ENCODE assay signal across 28 cellular contexts in genomic region chr11:69201048-69201365, GRCh38. TPM values are rescaled to one million over a fixed set of nuclear protein-coding genes. Genes with fewer than 3 reads are reported as not detected.
DNase-seq lines count a peak whose midpoint lies in the region; ATAC-seq, FAIRE-seq and TF ChIP-seq lines count a peak whose summit lies in the region.
"Had no signal": no experiment of that assay in that cellular context is flagged by ENCODE, and none has a peak within 500 bp of the region (broad histone marks: within the 10 kb centered on the region; RNA-seq: fewer than 3 reads in every experiment).

No MANE protein-coding gene starts in this region.

- DNase-seq in NCI-H1092 treated with DMSO at 0.1 percent for 48 hours (lab: John Stamatoyannopoulos, UW) (peak; percentile 66), NCI-H1092 (lab: John Stamatoyannopoulos, UW) (no peak), bronchial epithelial cell (ENCODE audit: low read depth) (no peak), islet precursor cell (peak; percentile 32), spleen (peak; percentile 33)
- DNase-seq: DMS 273 treated with DMSO at 0.1 percent for 48 hours; DMS79; EL; GF-D8; Kasumi-1; NCI-H1694; NCI-H2029 treated with DMSO at 0.1 percent for 48 hours; NCI-H446 treated with DMSO at 0.1 percent for 48 hours; NCI-H82; NK-92 treated with Interleukin-12 subunit alpha and Interleukin-12 subunit beta, amount 100 ng/mL, for 24 hours; RPMI8226 had no signal

- H3K9me3 ChIP-seq in spleen, result no peaks in the 10 kb centered on the region

- peaks cover 3% of the 10 kb centered on the region for H3K27me3 ChIP-seq in bronchial epithelial cell (ENCODE audit: control insufficient read depth, insufficient read depth, low read length)
- peaks cover 0 to 12% (median 0%) of the 10 kb centered on the region in 7 donors for H3K27me3 ChIP-seq in spleen (replicated peaks in 1 of 7)
- H3K27me3 ChIP-seq: SJSA1 had no signal

- FAIRE-seq in bronchial epithelial cell (lab: Jason Lieb, UNC), result peak; percentile 94
- FAIRE-seq: K562 had no signal

- ATAC-seq in HG02970 (IDR thresholded peaks at IDR 0.05; ENCODE audit: low FRiP score, unreplicated experiment) (no peak), GM21576 (IDR thresholded peaks at IDR 0.05; ENCODE audit: unreplicated experiment) (no peak)
- ATAC-seq: K562 had no signal

- H3K27ac ChIP-seq in spleen, result no peak overlapping the region
- H3K27ac ChIP-seq: 22Rv1, PC-9, SJSA1 had no signal

- no peaks in the 10 kb centered on the region for H3K4me1 ChIP-seq in spleen

- H3K36me3 ChIP-seq in bronchial epithelial cell (ENCODE audit: control insufficient read depth, insufficient read depth, low read length) (no peaks in the 10 kb centered on the region), spleen (no peaks in the 10 kb centered on the region)
- H3K36me3 ChIP-seq: SJSA1 had no signal

- no peak for TF ChIP-seq CTCF in bronchial epithelial cell (IDR thresholded peaks at IDR 0.05; ENCODE audit: insufficient read depth, low read length, severe bottlenecking)
- TF ChIP-seq CTCF in spleen (IDR thresholded peaks at IDR 0.05 in 8 of 11, conservative IDR thresholded peaks at IDR 0.05 in 3 of 11), result no peak

- TF ChIP-seq POLR2A in spleen (IDR thresholded peaks at IDR 0.05), result no peak

- WGBS in spleen, 5 donors, result 89 to 97% (median 93%) methylated on average over 3 to 5 of the region's 5 CpGs

- intact Hi-C loops in spleen (cut with DNase I; ENCODE audit: low total_unique reads), result no loop called here

- no peak overlapping the region for H3K4me3 ChIP-seq in bronchial epithelial cell (ENCODE audit: low read depth, low read length)
- H3K4me3 ChIP-seq in spleen, result no peak overlapping the region
- H3K4me3 ChIP-seq: K562, PC-9, SJSA1 had no signal

RNA-seq across cellular contexts. Expression of gene SMIM38, which starts 45.3 kb away (rescaled TPM):
- total RNA-seq in bronchial epithelial cell, result 0.26 and 0.38 TPM in 2 replicates
- 1 to 10 TPM in 4 of 7 donors, under 1 TPM in 3; 0.44 to 2.0 (median 1.1) TPM for total RNA-seq in spleen
- polyA plus RNA-seq in spleen, result under 1 TPM; 0.02 to 0.29 (median 0.05) TPM
- total RNA-seq: H4, HT-29, M059J, Right ventricle myocardium superior had no signal
- polyA plus RNA-seq: CD14-positive monocyte; CD8-positive, alpha-beta memory T cell had no signal

Comparison
In these comparisons a context has a peak if more than half of its experiments do, and no peak if none do; other contexts are left out.
1. DNase-seq: peak in NCI-H1092 treated with DMSO at 0.1 percent for 48 hours (single experiment), islet precursor cell (single experiment) and spleen (single experiment); none in NCI-H1092 (single experiment) and bronchial epithelial cell (single experiment).